9 cellular contexts compared by ENCODE assay signal in genomic region chr10:11144626-11145497, GRCh38.
DNase-seq lines count a peak whose midpoint lies in the region; ATAC-seq and TF ChIP-seq lines count a peak whose summit lies in the region.
"Had no signal": no experiment of that assay in that cellular context is flagged by ENCODE, and none has a peak within 500 bp of the region (broad histone marks: within the 10 kb centered on the region; RNA-seq: fewer than 3 reads in every experiment).

No MANE protein-coding gene starts in this region.

- H3K27me3 ChIP-seq in naive thymus-derived CD4-positive, alpha-beta T cell (ENCODE audit: control insufficient read depth in 2 of 2, insufficient read depth in 2 of 2, low read length in 2 of 2) = no peaks in the 10 kb centered on the region

- peaks cover 73 to 94% of the 10 kb centered on the region in 2 donors for H3K4me1 ChIP-seq in naive thymus-derived CD4-positive, alpha-beta T cell (ENCODE audit: control insufficient read depth in 2 of 2, insufficient read depth in 2 of 2, low read length in 2 of 2)

- H3K4me1 Mint-ChIP-seq in naive thymus-derived CD4-positive, alpha-beta T cell = peaks cover 70 to 100% (median 93%) of the 10 kb centered on the region in 7 donors

- H3K27me3 Mint-ChIP-seq in naive thymus-derived CD4-positive, alpha-beta T cell = no peaks in the 10 kb centered on the region

- POLR2A ChIA-PET in naive thymus-derived CD4-positive, alpha-beta T cell (lab: Charles Lee) = interaction anchor here (0.5 to 24.8 kb wide), 15 partner anchors 8 to 103 kb away, joined by 4 to 919 read pairs (median 6); no protein-coding TSS in a partner anchor
- POLR2A ChIA-PET in GM10248 (lab: Yijun Ruan, JAX) = no interaction called here

- peak overlapping the region; percentile 97 to 99 (median 99) for H3K27ac Mint-ChIP-seq in naive thymus-derived CD4-positive, alpha-beta T cell

- peak overlapping the region; percentile 94 for H3K27ac ChIP-seq in naive thymus-derived CD4-positive, alpha-beta T cell (ENCODE audit: low read depth, low read length)

- peak; percentile 86 for DNase-seq in NCI-H526 treated with DMSO at 0.1 percent for 48 hours (lab: John Stamatoyannopoulos, UW)
- DNase-seq in naive thymus-derived CD4-positive, alpha-beta T cell = no peak
- DNase-seq in SIG-M5 (lab: John Stamatoyannopoulos, UW) = no peak
- DNase-seq in NCI-H128 (lab: John Stamatoyannopoulos, UW; ENCODE audit: unreplicated experiment) = no peak
- DNase-seq in GM10248 (ENCODE audit: extremely low spot score) = no peak
- DNase-seq: amniotic stem cell had no signal

- no peaks in the 10 kb centered on the region for H3K36me3 ChIP-seq in naive thymus-derived CD4-positive, alpha-beta T cell (ENCODE audit: control insufficient read depth in 2 of 3, insufficient read depth in 3 of 3, low read length in 3 of 3)

- peak; percentile 24 for ATAC-seq in GM19025 (IDR thresholded peaks at IDR 0.05; ENCODE audit: low read depth, unreplicated experiment)
- ATAC-seq in HG02759 (IDR thresholded peaks at IDR 0.05; ENCODE audit: unreplicated experiment) = peak; percentile 31
- no peak for ATAC-seq in naive thymus-derived CD4-positive, alpha-beta T cell
- ATAC-seq in activated CD4-positive, CD25-positive, alpha-beta regulatory T cell treated with anti-CD3 and anti-CD28 coated beads, Interleukin-2, amount 50 U/mL, for 24 hours = no peak

- intact Hi-C loops in naive thymus-derived CD4-positive, alpha-beta T cell (cut with micrococcal nuclease) = loop anchor here (1.0 to 10.0 kb wide), 7 partner anchors 9 to 260 kb away; no protein-coding TSS in a partner anchor

- peak overlapping the region; percentile 73 to 91 (median 80) for H3K4me3 Mint-ChIP-seq in naive thymus-derived CD4-positive, alpha-beta T cell

- CTCF ChIA-PET in naive thymus-derived CD4-positive, alpha-beta T cell (lab: Charles Lee) = interaction anchor here (0.6 to 5.1 kb wide), 9 partner anchors 8 to 54 kb away, joined by 3 to 71 read pairs (median 8); no protein-coding TSS in a partner anchor
- CTCF ChIA-PET in GM10248 (lab: Yijun Ruan, JAX) = interaction anchor here (0.8 to 2.1 kb wide), 15 partner anchors 10 to 126 kb away, joined by 3 to 7 read pairs (median 4); no protein-coding TSS in a partner anchor

- peaks cover 0 to 6% (median 0%) of the 10 kb centered on the region in 11 donors for H3K9me3 Mint-ChIP-seq in naive thymus-derived CD4-positive, alpha-beta T cell

- H3K9me3 ChIP-seq in naive thymus-derived CD4-positive, alpha-beta T cell (ENCODE audit: control insufficient read depth in 2 of 3, low read length in 3 of 3) = no peaks in the 10 kb centered on the region

- TF ChIP-seq CTCF in GM10248 (IDR thresholded peaks at IDR 0.05; ENCODE audit: control extremely low read depth, extremely low read depth, low read depth, missing control alignments) = no peak

- peak overlapping the region; percentile 48 for H3K4me3 ChIP-seq in naive thymus-derived CD4-positive, alpha-beta T cell (ENCODE audit: low read length)

- H3K36me3 Mint-ChIP-seq in naive thymus-derived CD4-positive, alpha-beta T cell = peaks cover 0 to 7% (median 0%) of the 10 kb centered on the region in 5 donors

Comparison
In these comparisons a context has a peak if more than half of its experiments do, and no peak if none do; other contexts are left out.
1. ATAC-seq: peak in GM19025 (single experiment) and HG02759 (single experiment); none in naive thymus-derived CD4-positive, alpha-beta T cell (single experiment) and activated CD4-positive, CD25-positive, alpha-beta regulatory T cell treated with anti-CD3 and anti-CD28 coated beads, Interleukin-2, amount 50 U/mL, for 24 hours (0 of 2).